Comparison of ENCODE assay signal across 1 cellular context in the genomic region with DNA sequence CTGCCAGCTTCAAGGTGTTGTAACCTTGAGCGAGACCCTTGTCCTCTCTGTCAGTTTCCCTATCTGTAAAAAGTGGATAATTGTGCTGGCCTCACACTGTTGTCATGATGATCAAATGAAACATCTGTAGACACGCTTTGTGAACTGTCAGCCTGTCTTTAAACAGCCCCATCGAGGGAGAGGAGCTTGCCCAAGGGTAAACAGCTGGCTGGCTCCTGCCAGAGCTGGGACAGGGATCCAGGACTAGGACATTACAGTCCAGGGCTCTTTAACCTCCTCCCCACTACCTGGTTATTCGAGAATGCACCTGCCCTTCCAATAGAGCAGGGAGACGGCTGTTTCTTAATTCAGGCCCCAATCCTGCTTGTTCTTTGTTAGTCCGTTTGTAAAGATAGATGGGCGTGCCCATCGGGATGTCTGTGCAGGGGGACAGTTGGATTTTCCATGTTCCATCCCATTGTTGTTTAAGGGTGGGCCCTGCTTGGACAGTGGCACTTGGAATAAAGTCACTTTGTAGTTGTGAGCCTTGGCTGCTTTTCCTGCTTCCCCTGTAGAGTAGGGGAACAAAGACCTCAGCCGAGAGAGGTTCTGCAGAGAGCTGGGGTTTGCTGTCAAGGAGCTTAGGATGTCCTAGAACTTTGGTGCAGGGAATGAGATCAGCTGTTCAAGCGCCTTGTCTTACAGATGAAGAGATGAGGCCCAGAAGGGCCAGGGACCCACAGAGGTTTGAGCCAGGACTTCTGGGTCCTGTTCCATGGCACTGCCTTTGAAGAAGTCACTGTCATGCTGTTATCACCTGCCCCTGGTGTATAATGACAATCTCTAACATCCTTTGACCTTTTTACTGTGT.
TF ChIP-seq lines count a peak whose summit lies in the region.

No MANE protein-coding gene starts in this region.

TF ChIP-seq in HepG2, 621 proteins besides CTCF, POLR2A, EP300 and RAD21 (continued from another document and continues in another):
- TF ChIP-seq, protein P1, sequence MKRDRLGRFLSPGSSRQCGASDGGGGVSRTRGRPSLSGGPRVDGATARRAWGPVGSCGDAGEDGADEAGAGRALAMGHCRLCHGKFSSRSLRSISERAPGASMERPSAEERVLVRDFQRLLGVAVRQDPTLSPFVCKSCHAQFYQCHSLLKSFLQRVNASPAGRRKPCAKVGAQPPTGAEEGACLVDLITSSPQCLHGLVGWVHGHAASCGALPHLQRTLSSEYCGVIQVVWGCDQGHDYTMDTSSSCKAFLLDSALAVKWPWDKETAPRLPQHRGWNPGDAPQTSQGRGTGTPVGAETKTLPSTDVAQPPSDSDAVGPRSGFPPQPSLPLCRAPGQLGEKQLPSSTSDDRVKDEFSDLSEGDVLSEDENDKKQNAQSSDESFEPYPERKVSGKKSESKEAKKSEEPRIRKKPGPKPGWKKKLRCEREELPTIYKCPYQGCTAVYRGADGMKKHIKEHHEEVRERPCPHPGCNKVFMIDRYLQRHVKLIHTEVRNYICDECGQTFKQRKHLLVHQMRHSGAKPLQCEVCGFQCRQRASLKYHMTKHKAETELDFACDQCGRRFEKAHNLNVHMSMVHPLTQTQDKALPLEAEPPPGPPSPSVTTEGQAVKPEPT (CRISPR knock-in tag; IDR thresholded peaks at IDR 0.05; ENCODE audit: low read depth), result 0 out of 2 replicates have a peak, but pooled peaks have one; percentile 5
- no peak for TF ChIP-seq ZSCAN9 (CRISPR knock-in tag; IDR thresholded peaks at IDR 0.05; ENCODE audit: borderline replicate concordance)
- no peak for TF ChIP-seq HNRNPK (IDR thresholded peaks at IDR 0.05; ENCODE audit: low read depth, low read length, poor library complexity, severe bottlenecking)
- TF ChIP-seq SRSF4 (IDR thresholded peaks at IDR 0.05; ENCODE audit: low read depth, low read length, poor library complexity, severe bottlenecking), result no peak
- TF ChIP-seq SIN3A (IDR thresholded peaks at IDR 0.05; ENCODE audit: borderline replicate concordance, low read depth, low read length), result peak; percentile 13; the same call in 1 of the 2 replicates
- TF ChIP-seq, protein P2, sequence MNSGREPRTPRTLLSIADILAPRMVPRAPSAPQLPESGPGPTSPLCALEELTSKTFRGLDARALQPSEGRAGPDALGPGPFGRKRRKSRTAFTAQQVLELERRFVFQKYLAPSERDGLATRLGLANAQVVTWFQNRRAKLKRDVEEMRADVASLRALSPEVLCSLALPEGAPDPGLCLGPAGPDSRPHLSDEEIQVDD (CRISPR knock-in tag; IDR thresholded peaks at IDR 0.05; ENCODE audit: borderline replicate concordance), result no peak
- TF ChIP-seq PRPF4 (IDR thresholded peaks at IDR 0.05; ENCODE audit: low read depth, low read length, poor library complexity, severe bottlenecking), result no peak
- no peak for TF ChIP-seq ZNF761 (CRISPR knock-in tag; conservative IDR thresholded peaks at IDR 0.05)
- TF ChIP-seq, protein P3, sequence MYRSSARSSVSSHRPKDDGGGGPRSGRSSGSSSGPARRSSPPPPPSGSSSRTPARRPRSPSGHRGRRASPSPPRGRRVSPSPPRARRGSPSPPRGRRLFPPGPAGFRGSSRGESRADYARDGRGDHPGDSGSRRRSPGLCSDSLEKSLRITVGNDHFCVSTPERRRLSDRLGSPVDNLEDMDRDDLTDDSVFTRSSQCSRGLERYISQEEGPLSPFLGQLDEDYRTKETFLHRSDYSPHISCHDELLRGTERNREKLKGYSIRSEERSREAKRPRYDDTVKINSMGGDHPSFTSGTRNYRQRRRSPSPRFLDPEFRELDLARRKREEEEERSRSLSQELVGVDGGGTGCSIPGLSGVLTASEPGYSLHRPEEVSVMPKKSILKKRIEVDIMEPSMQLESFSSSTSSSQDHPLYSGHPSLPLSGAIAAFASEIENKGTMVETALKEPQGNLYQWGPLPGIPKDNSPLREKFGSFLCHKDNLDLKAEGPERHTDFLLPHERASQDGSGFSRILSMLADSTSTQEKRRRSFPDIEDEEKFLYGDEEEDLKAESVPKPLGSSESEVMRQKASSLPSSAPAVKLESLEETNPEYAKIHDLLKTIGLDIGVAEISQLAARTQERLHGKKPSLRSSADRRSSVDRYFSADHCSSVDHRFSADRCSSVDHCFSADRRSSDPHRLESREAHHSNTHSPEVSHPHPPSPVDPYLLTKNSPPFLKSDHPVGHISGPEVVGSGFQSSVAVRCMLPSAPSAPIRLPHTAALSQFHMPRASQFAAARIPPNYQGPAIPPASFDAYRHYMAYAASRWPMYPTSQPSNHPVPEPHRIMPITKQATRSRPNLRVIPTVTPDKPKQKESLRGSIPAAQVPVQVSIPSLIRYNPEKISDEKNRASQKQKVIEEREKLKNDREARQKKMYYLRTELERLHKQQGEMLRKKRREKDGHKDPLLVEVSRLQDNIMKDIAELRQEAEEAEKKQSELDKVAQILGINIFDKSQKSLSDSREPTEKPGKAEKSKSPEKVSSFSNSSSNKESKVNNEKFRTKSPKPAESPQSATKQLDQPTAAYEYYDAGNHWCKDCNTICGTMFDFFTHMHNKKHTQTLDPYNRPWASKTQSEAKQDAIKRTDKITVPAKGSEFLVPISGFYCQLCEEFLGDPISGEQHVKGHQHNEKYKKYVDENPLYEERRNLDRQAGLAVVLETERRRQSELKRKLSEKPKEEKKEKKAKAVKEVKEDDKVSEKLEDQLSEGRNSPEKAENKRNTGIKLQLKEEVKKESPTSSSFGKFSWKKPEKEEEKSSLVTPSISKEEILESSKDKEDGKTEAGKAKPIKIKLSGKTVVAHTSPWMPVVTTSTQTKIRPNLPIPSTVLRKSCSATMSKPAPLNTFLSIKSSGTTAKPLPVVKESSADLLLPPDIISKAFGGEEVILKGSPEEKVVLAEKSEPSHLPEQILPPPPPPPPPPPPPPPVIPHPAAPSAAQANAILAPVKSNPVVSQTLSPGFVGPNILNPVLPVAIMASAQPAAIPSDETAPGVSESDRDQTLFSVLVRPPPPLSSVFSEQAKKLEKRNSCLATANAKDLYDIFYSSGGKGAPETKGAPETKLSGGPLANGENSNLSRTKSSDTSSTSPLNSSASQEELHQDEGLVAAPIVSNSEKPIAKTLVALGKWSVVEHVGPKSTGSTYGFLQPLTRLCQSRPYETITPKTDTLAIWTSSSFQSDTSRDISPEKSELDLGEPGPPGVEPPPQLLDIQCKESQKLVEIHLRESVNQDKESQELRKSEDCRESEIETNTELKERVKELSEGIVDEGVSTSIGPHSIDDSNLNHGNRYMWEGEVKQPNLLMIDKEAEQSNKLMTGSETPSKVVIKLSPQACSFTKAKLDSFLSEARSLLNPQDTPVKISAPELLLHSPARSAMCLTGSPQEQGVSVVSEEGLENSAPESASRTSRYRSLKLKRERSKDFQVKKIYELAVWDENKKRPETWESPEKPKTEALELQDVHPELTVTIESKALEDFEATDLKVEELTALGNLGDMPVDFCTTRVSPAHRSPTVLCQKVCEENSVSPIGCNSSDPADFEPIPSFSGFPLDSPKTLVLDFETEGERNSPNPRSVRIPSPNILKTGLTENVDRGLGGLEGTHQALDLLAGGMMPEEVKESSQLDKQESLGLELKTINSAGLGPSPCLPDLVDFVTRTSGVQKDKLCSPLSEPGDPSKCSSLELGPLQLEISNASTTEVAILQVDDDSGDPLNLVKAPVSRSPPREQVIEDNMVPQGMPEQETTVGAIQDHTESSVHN (CRISPR knock-in tag; IDR thresholded peaks at IDR 0.05), result 0 out of 2 replicates have a peak, but pooled peaks have one; percentile 67
- TF ChIP-seq REPIN1 (CRISPR knock-in tag; IDR thresholded peaks at IDR 0.05; ENCODE audit: borderline replicate concordance, low read depth), result no peak
- TF ChIP-seq PRDM4 (CRISPR knock-in tag; IDR thresholded peaks at IDR 0.05; ENCODE audit: borderline replicate concordance), result no peak
- TF ChIP-seq SOX6 (IDR thresholded peaks at IDR 0.05), result no peak
- peak; percentile 34 for TF ChIP-seq SOX6 (CRISPR knock-in tag; IDR thresholded peaks at IDR 0.05)
- no peak for TF ChIP-seq RFXANK (CRISPR knock-in tag; IDR thresholded peaks at IDR 0.05)
- TF ChIP-seq ZNF577 (CRISPR knock-in tag; IDR thresholded peaks at IDR 0.05; ENCODE audit: borderline replicate concordance, low read depth), result no peak
- TF ChIP-seq TFE3 (CRISPR knock-in tag; IDR thresholded peaks at IDR 0.05), result 0 out of 2 replicates have a peak, but pooled peaks have one; percentile 43
- peak; percentile 36; the same call in 1 of the 2 replicates for TF ChIP-seq TGIF2 (CRISPR knock-in tag; IDR thresholded peaks at IDR 0.05)
- no peak for TF ChIP-seq HOXA5 (CRISPR knock-in tag; IDR thresholded peaks at IDR 0.05)
- TF ChIP-seq NBN (conservative IDR thresholded peaks at IDR 0.05), result no peak
- no peak for TF ChIP-seq KDM4B (CRISPR knock-in tag; IDR thresholded peaks at IDR 0.05)
- peak; percentile 6; the same call in 1 of the 2 replicates for TF ChIP-seq PATZ1 (CRISPR knock-in tag; IDR thresholded peaks at IDR 0.05)
- 0 out of 2 replicates have a peak, but pooled peaks have one; percentile 78 for TF ChIP-seq KLF13 (CRISPR knock-in tag; IDR thresholded peaks at IDR 0.05)
- TF ChIP-seq, protein P4, sequence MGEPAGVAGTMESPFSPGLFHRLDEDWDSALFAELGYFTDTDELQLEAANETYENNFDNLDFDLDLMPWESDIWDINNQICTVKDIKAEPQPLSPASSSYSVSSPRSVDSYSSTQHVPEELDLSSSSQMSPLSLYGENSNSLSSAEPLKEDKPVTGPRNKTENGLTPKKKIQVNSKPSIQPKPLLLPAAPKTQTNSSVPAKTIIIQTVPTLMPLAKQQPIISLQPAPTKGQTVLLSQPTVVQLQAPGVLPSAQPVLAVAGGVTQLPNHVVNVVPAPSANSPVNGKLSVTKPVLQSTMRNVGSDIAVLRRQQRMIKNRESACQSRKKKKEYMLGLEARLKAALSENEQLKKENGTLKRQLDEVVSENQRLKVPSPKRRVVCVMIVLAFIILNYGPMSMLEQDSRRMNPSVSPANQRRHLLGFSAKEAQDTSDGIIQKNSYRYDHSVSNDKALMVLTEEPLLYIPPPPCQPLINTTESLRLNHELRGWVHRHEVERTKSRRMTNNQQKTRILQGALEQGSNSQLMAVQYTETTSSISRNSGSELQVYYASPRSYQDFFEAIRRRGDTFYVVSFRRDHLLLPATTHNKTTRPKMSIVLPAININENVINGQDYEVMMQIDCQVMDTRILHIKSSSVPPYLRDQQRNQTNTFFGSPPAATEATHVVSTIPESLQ (CRISPR knock-in tag; conservative IDR thresholded peaks at IDR 0.05), result no peak
- TF ChIP-seq ZNF33A (CRISPR knock-in tag; IDR thresholded peaks at IDR 0.05; ENCODE audit: borderline replicate concordance), result no peak
- TF ChIP-seq GATAD1 (CRISPR knock-in tag; IDR thresholded peaks at IDR 0.05), result 0 out of 2 replicates have a peak, but pooled peaks have one; percentile 20
- TF ChIP-seq REL (CRISPR knock-in tag; conservative IDR thresholded peaks at IDR 0.05), result no peak
- TF ChIP-seq PHB2 (IDR thresholded peaks at IDR 0.05; ENCODE audit: partially characterized antibody), result no peak
- TF ChIP-seq, protein P5, sequence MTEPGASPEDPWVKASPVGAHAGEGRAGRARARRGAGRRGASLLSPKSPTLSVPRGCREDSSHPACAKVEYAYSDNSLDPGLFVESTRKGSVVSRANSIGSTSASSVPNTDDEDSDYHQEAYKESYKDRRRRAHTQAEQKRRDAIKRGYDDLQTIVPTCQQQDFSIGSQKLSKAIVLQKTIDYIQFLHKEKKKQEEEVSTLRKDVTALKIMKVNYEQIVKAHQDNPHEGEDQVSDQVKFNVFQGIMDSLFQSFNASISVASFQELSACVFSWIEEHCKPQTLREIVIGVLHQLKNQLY (CRISPR knock-in tag; IDR thresholded peaks at IDR 0.05), result 0 out of 2 replicates have a peak, but pooled peaks have one; percentile 14
- TF ChIP-seq ATF7 (IDR thresholded peaks at IDR 0.05), result no peak
- TF ChIP-seq ATF7 (CRISPR knock-in tag; IDR thresholded peaks at IDR 0.05), result 0 out of 2 replicates have a peak, but pooled peaks have one; percentile 11
